ENCODE assay signal across 8 cellular contexts in the genomic region with DNA sequence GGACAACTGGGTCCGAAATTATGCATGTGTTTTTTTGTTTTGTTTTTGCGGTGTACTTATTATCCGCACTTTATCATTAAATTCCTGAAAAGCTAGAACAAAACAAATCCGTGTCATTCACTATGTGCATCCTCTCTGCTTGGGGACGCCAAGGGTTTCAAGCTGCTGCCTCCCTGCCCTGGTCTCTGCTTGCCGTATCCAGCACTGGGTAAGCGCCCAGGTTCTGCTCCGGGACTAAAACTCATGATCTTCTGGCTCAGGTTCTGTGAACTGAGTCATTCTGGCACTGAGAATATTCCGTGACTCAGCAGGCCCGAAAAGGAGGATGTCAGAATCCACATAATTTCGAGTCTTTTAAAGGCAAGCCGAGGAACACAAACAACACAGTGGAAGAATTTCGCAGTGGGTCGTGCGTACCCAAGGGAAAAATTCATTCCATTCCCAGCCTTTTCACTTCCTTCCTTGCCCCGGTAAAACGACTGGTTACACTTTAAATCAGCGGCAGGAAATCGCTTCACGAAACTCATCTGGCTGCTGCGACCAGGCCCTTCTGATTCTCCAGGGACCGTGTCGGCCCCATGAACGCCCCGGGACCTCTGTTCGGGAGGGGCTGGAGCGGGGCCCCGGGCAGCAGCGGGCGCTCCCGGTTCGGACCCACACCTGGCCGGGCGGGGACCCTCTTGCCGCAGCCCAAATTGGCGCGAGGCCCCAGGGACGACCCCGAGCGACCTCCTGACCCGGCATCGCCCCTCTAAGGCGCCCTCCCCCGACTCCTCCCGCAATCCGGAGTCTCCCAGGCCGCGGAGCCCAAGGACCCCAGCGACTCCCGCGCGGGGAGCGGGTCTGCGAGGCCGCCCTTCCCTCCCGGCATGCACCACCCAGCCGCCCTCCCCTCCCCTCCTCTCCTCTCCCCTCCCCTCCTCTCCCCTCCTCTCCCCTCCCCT. TPM values are rescaled to one million over a fixed set of nuclear protein-coding genes. Genes with fewer than 3 reads are reported as not detected.
DNase-seq lines count a peak whose midpoint lies in the region; ATAC-seq and TF ChIP-seq lines count a peak whose summit lies in the region.

No MANE protein-coding gene starts in this region.

- peaks cover 9% of the 10 kb centered on the region for H3K4me1 ChIP-seq in CD8-positive, alpha-beta T cell (ENCODE audit: insufficient read depth, low read length)
- peaks cover 32% of the 10 kb centered on the region for H3K4me1 ChIP-seq in SJSA1 (replicated peaks)
- peaks cover 42% of the 10 kb centered on the region for H3K4me1 ChIP-seq in iPS-18a (ENCODE audit: control insufficient read depth, low read depth, low read length)

- intact Hi-C loops in CD8-positive, alpha-beta T cell (cut with DNase I, micrococcal nuclease), result no loop called here
- intact Hi-C loops in MCF 10A (cut with micrococcal nuclease), result no loop called here

- peak in 1 of 7 experiments; percentile 8 for DNase-seq in CD8-positive, alpha-beta T cell
- DNase-seq in SJSA1 (ENCODE audit: low read depth in 1 of 2, low spot score in 2 of 2) (peak; percentile 85 to 92), MCF 10A (ENCODE audit: unreplicated experiment) (peak; percentile 99), retina (peak; percentile 89), NCI-H128 (lab: John Stamatoyannopoulos, UW; ENCODE audit: unreplicated experiment) (no peak)

- no peak for TF ChIP-seq CTCF in CD8-positive, alpha-beta T cell (IDR thresholded peaks at IDR 0.05)
- TF ChIP-seq CTCF in MCF 10A (IDR thresholded peaks at IDR 0.05; ENCODE audit: unreplicated experiment), result no peak

- H3K27ac ChIP-seq in CD8-positive, alpha-beta T cell (ENCODE audit: low read depth, low read length), result no peak overlapping the region
- H3K27ac ChIP-seq in SJSA1 (peak overlapping the region; percentile 97), iPS-18a (ENCODE audit: low read length) (peak overlapping the region; percentile 87)

- peaks cover 57% of the 10 kb centered on the region for H3K27me3 Mint-ChIP-seq in CD8-positive, alpha-beta T cell (ENCODE audit: low read depth)
- no peaks in the 10 kb centered on the region for H3K27me3 Mint-ChIP-seq in MCF 10A (ENCODE audit: insufficient read depth, unreplicated experiment)

- no peak for ATAC-seq in CD8-positive, alpha-beta T cell
- ATAC-seq in GM19328 (IDR thresholded peaks at IDR 0.05; ENCODE audit: unreplicated experiment) (peak; percentile 16), HG03571 (IDR thresholded peaks at IDR 0.05; ENCODE audit: unreplicated experiment) (peak; percentile 51)

- TSS peak; percentile 65 for BruUV-seq in MCF 10A (replicated peaks; lab: Mats Ljungman, UMichigan)

- no peaks in the 10 kb centered on the region for H3K9me3 ChIP-seq in CD8-positive, alpha-beta T cell (ENCODE audit: low read length)
- H3K9me3 ChIP-seq in SJSA1 (replicated peaks) (0 out of 2 replicates have a peak, but pooled peaks cover 4% of the 10 kb centered on the region), iPS-18a (ENCODE audit: control insufficient read depth, low read depth, low read length) (no peaks in the 10 kb centered on the region)

- H3K4me1 Mint-ChIP-seq in CD8-positive, alpha-beta T cell (ENCODE audit: low read depth), result peaks cover 18% of the 10 kb centered on the region
- peaks cover 41% of the 10 kb centered on the region for H3K4me1 Mint-ChIP-seq in MCF 10A (ENCODE audit: insufficient read depth, unreplicated experiment)

- H3K9me3 Mint-ChIP-seq in CD8-positive, alpha-beta T cell, result peaks cover 4% of the 10 kb centered on the region
- no peaks in the 10 kb centered on the region for H3K9me3 Mint-ChIP-seq in MCF 10A (ENCODE audit: unreplicated experiment)

- H3K4me3 Mint-ChIP-seq in CD8-positive, alpha-beta T cell, result peak overlapping the region; percentile 67
- H3K4me3 Mint-ChIP-seq in MCF 10A (ENCODE audit: unreplicated experiment), result peak overlapping the region; percentile 93

- H3K36me3 ChIP-seq in CD8-positive, alpha-beta T cell (ENCODE audit: insufficient read depth, low read length), result no peaks in the 10 kb centered on the region
- H3K36me3 ChIP-seq in SJSA1 (peaks cover 18% of the 10 kb centered on the region), iPS-18a (ENCODE audit: control insufficient read depth, low read depth, low read length) (peaks cover 4% of the 10 kb centered on the region)

- no peaks in the 10 kb centered on the region for H3K36me3 Mint-ChIP-seq in CD8-positive, alpha-beta T cell
- H3K36me3 Mint-ChIP-seq in MCF 10A (ENCODE audit: insufficient read depth, unreplicated experiment), result peaks cover 19% of the 10 kb centered on the region

- no peak overlapping the region for H3K27ac Mint-ChIP-seq in CD8-positive, alpha-beta T cell
- peak overlapping the region; percentile 97 for H3K27ac Mint-ChIP-seq in MCF 10A (ENCODE audit: low read depth, unreplicated experiment)

- H3K27me3 ChIP-seq in CD8-positive, alpha-beta T cell (ENCODE audit: insufficient read depth, low read length), result peaks cover 23% of the 10 kb centered on the region
- H3K27me3 ChIP-seq in SJSA1 (replicated peaks), result no peaks in the 10 kb centered on the region
- H3K27me3 ChIP-seq in iPS-18a (ENCODE audit: control insufficient read depth, insufficient read depth, low read length), result peaks cover 12% of the 10 kb centered on the region

- H3K9ac ChIP-seq in iPS-18a (ENCODE audit: low read length), result peak overlapping the region; percentile 77

- no peak overlapping the region for H3K4me3 ChIP-seq in CD8-positive, alpha-beta T cell (ENCODE audit: low read depth, low read length)
- H3K4me3 ChIP-seq in SJSA1, result peak overlapping the region; percentile 95
- H3K4me3 ChIP-seq in iPS-18a (ENCODE audit: low read length), result peak overlapping the region; percentile 80

- POLR2A ChIA-PET in CD8-positive, alpha-beta T cell (lab: Charles Lee), result no interaction called here
- POLR2A ChIA-PET in MCF 10A (lab: Yijun Ruan, JAX), result interaction anchor here (0.6 to 2.0 kb wide), 39 partner anchors 9 to 259 kb away, joined by 3 to 37 read pairs (median 4); partner anchors contain the start of gene LAMC2

- CTCF ChIA-PET in CD8-positive, alpha-beta T cell (lab: Charles Lee), result no interaction called here
- CTCF ChIA-PET in MCF 10A (lab: Yijun Ruan, JAX), result interaction anchor here (0.6 to 6.6 kb wide), 8 partner anchors 46 to 212 kb away, joined by 3 to 52 read pairs (median 4); no protein-coding TSS in a partner anchor

RNA-seq across cellular contexts. Expression of gene LAMC1, which starts 0.7 kb away (rescaled TPM):
- total RNA-seq in CD8-positive, alpha-beta T cell, result under 1 TPM in 1 of 2 experiments, not detected in 1; 0.50 TPM
- 171 and 220 TPM in 2 replicates for total RNA-seq in SJSA1 (2014; rRNA removed; shearing (Covaris generic))
- total RNA-seq in MCF 10A (2022), result 179 and 230 TPM in 2 replicates

Comparison
In these comparisons a context has a peak if more than half of its experiments do, and no peak if none do; other contexts are left out.
1. RNA of gene LAMC1, which starts 0.7 kb away (total RNA-seq): 171 to 220 TPM in SJSA1 and 179 to 230 TPM in MCF 10A; 0.50 TPM in CD8-positive, alpha-beta T cell; every median in the first group is over 100 times any median in the second.